Comparison of ENCODE assay signal across 1 cellular context in the genomic region with DNA sequence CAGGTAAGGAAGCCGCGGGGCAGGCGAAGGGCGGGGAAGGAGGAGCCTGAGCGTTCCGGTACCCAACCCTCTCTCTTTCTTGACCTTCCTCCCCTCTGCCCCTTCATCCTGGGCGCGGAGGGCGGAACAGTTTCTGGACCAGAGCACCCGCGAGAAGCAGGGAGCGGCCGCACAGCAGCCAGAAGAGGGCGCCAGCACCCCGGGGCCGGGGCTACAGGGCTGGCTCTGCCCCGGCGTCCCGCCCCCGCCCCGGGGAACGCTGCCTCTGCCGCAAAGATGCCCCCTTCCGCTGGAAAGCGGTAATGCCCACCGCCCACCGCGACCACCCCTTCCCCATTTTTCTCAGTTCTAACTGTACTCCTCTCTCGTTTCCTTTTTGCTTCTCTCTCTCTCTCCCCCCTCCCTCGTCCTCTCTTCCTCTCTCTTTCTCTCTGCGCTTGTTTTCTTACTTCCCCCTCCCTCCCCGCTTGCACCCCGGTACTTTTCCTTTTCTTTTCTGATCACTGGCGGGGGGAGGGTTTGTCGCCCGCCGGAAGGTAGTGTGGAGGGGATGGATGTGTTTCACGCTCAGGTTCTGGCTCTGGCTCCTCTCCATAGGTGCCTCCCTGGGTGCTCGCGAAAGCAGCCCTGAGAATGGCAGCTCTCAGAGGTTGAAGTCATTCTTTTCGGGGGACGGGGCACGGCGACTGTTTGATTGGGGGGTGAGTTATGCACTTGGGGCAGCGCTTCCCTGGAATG.
TF ChIP-seq lines count a peak whose summit lies in the region.

No MANE protein-coding gene starts in this region.

TF ChIP-seq in GM23338, 12 proteins besides CTCF, POLR2A, EP300 and RAD21 (continued from another document):
- TF ChIP-seq, protein P1, sequence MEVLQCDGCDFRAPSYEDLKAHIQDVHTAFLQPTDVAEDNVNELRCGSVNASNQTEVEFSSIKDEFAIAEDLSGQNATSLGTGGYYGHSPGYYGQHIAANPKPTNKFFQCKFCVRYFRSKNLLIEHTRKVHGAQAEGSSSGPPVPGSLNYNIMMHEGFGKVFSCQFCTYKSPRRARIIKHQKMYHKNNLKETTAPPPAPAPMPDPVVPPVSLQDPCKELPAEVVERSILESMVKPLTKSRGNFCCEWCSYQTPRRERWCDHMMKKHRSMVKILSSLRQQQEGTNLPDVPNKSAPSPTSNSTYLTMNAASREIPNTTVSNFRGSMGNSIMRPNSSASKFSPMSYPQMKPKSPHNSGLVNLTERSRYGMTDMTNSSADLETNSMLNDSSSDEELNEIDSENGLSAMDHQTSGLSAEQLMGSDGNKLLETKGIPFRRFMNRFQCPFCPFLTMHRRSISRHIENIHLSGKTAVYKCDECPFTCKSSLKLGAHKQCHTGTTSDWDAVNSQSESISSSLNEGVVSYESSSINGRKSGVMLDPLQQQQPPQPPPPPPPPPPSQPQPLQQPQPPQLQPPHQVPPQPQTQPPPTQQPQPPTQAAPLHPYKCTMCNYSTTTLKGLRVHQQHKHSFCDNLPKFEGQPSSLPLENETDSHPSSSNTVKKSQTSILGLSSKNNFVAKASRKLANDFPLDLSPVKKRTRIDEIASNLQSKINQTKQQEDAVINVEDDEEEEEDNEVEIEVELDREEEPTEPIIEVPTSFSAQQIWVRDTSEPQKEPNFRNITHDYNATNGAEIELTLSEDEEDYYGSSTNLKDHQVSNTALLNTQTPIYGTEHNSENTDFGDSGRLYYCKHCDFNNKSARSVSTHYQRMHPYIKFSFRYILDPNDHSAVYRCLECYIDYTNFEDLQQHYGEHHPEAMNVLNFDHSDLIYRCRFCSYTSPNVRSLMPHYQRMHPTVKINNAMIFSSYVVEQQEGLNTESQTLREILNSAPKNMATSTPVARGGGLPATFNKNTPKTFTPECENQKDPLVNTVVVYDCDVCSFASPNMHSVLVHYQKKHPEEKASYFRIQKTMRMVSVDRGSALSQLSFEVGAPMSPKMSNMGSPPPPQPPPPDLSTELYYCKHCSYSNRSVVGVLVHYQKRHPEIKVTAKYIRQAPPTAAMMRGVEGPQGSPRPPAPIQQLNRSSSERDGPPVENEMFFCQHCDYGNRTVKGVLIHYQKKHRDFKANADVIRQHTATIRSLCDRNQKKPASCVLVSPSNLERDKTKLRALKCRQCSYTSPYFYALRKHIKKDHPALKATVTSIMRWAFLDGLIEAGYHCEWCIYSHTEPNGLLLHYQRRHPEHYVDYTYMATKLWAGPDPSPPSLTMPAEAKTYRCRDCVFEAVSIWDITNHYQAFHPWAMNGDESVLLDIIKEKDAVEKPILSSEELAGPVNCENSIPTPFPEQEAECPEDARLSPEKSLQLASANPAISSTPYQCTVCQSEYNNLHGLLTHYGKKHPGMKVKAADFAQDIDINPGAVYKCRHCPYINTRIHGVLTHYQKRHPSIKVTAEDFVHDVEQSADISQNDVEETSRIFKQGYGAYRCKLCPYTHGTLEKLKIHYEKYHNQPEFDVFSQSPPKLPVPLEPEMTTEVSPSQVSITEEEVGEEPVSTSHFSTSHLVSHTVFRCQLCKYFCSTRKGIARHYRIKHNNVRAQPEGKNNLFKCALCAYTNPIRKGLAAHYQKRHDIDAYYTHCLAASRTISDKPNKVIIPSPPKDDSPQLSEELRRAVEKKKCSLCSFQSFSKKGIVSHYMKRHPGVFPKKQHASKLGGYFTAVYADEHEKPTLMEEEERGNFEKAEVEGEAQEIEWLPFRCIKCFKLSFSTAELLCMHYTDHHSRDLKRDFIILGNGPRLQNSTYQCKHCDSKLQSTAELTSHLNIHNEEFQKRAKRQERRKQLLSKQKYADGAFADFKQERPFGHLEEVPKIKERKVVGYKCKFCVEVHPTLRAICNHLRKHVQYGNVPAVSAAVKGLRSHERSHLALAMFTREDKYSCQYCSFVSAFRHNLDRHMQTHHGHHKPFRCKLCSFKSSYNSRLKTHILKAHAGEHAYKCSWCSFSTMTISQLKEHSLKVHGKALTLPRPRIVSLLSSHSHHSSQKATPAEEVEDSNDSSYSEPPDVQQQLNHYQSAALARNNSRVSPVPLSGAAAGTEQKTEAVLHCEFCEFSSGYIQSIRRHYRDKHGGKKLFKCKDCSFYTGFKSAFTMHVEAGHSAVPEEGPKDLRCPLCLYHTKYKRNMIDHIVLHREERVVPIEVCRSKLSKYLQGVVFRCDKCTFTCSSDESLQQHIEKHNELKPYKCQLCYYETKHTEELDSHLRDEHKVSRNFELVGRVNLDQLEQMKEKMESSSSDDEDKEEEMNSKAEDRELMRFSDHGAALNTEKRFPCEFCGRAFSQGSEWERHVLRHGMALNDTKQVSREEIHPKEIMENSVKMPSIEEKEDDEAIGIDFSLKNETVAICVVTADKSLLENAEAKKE (CRISPR knock-in tag; IDR thresholded peaks at IDR 0.05): no peak
- peak; percentile 10 for TF ChIP-seq EZH2 (IDR thresholded peaks at IDR 0.05; ENCODE audit: low read depth, unreplicated experiment)
- no peak for TF ChIP-seq ZNF114 (CRISPR knock-in tag; IDR thresholded peaks at IDR 0.05)
- TF ChIP-seq NANOG (IDR thresholded peaks at IDR 0.05; ENCODE audit: borderline replicate concordance): no peak
